Comparison of ENCODE assay signal across 12 cellular contexts in the genomic region with DNA sequence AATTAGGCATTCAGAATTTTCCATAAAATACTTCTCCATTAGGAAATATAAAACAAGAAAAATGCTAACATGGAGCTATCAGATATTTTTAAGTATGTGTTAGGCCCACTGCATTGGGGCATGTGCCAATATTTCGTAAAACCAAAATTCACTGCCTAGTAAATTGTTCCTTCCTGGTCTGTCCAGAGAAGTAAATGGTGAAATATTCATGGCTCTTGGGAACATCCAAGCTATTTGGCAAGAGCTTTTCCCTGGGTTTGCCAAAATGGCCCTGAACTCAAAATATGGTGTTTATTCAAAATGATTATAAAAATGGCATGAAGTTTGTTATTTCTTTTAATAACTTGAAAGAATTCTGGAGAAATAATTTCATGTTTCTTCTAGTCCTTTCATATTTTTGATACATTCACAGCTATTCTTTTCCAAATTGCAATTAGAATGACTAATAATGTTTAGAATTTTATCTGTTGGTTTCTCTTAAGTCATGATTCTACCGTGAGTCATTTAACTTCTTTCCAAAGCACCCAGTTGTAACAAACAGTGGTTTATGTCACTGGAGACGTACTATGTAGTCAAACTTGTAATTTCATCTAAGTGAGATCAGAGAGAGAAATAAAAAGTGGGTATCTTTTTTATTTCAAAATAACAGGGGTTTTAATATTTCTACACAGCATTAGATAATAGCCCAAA. TPM values are rescaled to one million over a fixed set of nuclear protein-coding genes. Genes with fewer than 3 reads are reported as not detected.
DNase-seq lines count a peak whose midpoint lies in the region; ATAC-seq and TF ChIP-seq lines count a peak whose summit lies in the region.
"Had no signal": no experiment of that assay in that cellular context is flagged by ENCODE, and none has a peak within 500 bp of the region (broad histone marks: within the 10 kb centered on the region; RNA-seq: fewer than 3 reads in every experiment).

No MANE protein-coding gene starts in this region.

- H3K9me3 ChIP-seq in left ventricle myocardium inferior (replicated peaks) (no peaks in the 10 kb centered on the region), suprapubic skin (no peaks in the 10 kb centered on the region)

- WGBS in suprapubic skin, result 35% methylated on average over 3 of the region's 3 CpGs

- H3K27me3 ChIP-seq in left ventricle myocardium inferior (ENCODE audit: low read depth) (no peaks in the 10 kb centered on the region), suprapubic skin (no peaks in the 10 kb centered on the region)

- no peak for ATAC-seq in GM18498 (IDR thresholded peaks at IDR 0.05; ENCODE audit: unreplicated experiment)
- no peak for ATAC-seq in HG02678 (IDR thresholded peaks at IDR 0.05; ENCODE audit: unreplicated experiment)

- peaks cover 5% of the 10 kb centered on the region for H3K36me3 ChIP-seq in left ventricle myocardium inferior
- H3K36me3 ChIP-seq in suprapubic skin, result no peaks in the 10 kb centered on the region
- H3K36me3 ChIP-seq: WERI-Rb-1 had no signal

- peak; percentile 86 for DNase-seq in HCEC 1CT
- DNase-seq in astrocyte of the cerebellum (ENCODE audit: low read depth), result peak; percentile 64
- DNase-seq in left ventricle myocardium inferior, result no peak
- DNase-seq in suprapubic skin (ENCODE audit: low spot score in 2 of 2), result peak in 1 of 2 donors; percentile 65
- DNase-seq in D341Med (ENCODE audit: low spot score), result no peak
- DNase-seq in SIG-M5 treated with dmso at 0.1 percent for 504 hours (lab: John Stamatoyannopoulos, UW; ENCODE audit: unreplicated experiment), result no peak
- DNase-seq: amygdala, H9, immature natural killer cell, WERI-Rb-1 had no signal

- in situ Hi-C loops in astrocyte of the cerebellum (cut with HindIII; ENCODE audit: low sequenced_read_pairs), result no loop called here

- TF ChIP-seq CTCF in astrocyte of the cerebellum (IDR thresholded peaks at IDR 0.05; ENCODE audit: low read depth, low read length, missing control alignments) (no peak), left ventricle myocardium inferior (IDR thresholded peaks at IDR 0.05; ENCODE audit: borderline replicate concordance) (no peak), suprapubic skin (IDR thresholded peaks at IDR 0.05) (no peak)

- TF ChIP-seq EP300 in suprapubic skin (IDR thresholded peaks at IDR 0.05), result no peak

- H3K27ac ChIP-seq in left ventricle myocardium inferior (replicated peaks) (peak overlapping the region; percentile 58), suprapubic skin (peak overlapping the region; percentile 58)
- H3K27ac ChIP-seq: WERI-Rb-1 had no signal

- H3K4me3 ChIP-seq in astrocyte of the cerebellum (ENCODE audit: low read depth, low read length) (no peak overlapping the region), left ventricle myocardium inferior (no peak overlapping the region), suprapubic skin (no peak overlapping the region)

- H3K4me1 ChIP-seq in left ventricle myocardium inferior (peaks cover 18% of the 10 kb centered on the region), suprapubic skin (peaks cover 15% of the 10 kb centered on the region)

- no peak for TF ChIP-seq POLR2A in suprapubic skin (IDR thresholded peaks at IDR 0.05)

- intact Hi-C loops in left ventricle myocardium inferior (cut with micrococcal nuclease), result no loop called here

RNA-seq across cellular contexts. Expression of a gene that starts 25.7 kb away (rescaled TPM):
- total RNA-seq in left ventricle myocardium inferior, result 16.6 TPM
- total RNA-seq in suprapubic skin, result 10 to 100 TPM; 21.9 to 38.7 (median 30.5) TPM

Comparison
In these comparisons a context has a peak if more than half of its experiments do, and no peak if none do; other contexts are left out.
1. DNase-seq: peak in HCEC 1CT (single experiment) and astrocyte of the cerebellum (single experiment); none in left ventricle myocardium inferior (single experiment), D341Med (single experiment) and SIG-M5 treated with dmso at 0.1 percent for 504 hours (single experiment).